19 cellular contexts compared by ENCODE assay signal in genomic region chr14:71383510-71383909, GRCh38.
"Had no signal": no experiment of that assay in that cellular context is flagged by ENCODE, and none has a peak within 500 bp of the region (broad histone marks: within the 10 kb centered on the region; RNA-seq: fewer than 3 reads in every experiment).

No MANE protein-coding gene starts in this region.

- H3K4me3 Mint-ChIP-seq: activated naive CD4-positive, alpha-beta T cell treated with anti-CD3 and anti-CD28 coated beads, Interleukin-2, amount 10 ng/mL, durations not matched to agents 7 days and 5 days; activated naive CD8-positive, alpha-beta T cell treated with anti-CD3 and anti-CD28 coated beads, Interleukin-2, amount 50 U/mL, for 24 hours; activated T-cell treated with anti-CD3 and anti-CD28 coated beads, Interleukin-2, amount 50 U/mL, for 4 hours; central memory CD8-positive, alpha-beta T cell; naive thymus-derived CD4-positive, alpha-beta T cell had no signal

- H3K27me3 ChIP-seq: gastroesophageal sphincter, heart left ventricle, left lung, sigmoid colon, thyroid gland had no signal

- H3K27ac Mint-ChIP-seq: activated naive CD4-positive, alpha-beta T cell treated with anti-CD3 and anti-CD28 coated beads, Interleukin-2, amount 10 ng/mL, durations not matched to agents 7 days and 5 days had no signal

- H3K4me3 ChIP-seq: coronary artery, gastroesophageal sphincter, heart left ventricle, left lung, mucosa of descending colon, sigmoid colon, thyroid gland had no signal

- H3K36me3 ChIP-seq: gastroesophageal sphincter, heart left ventricle, left lung, sigmoid colon, thyroid gland had no signal

- DNase-seq: activated CD4-positive, alpha-beta T cell treated with anti-CD3 and anti-CD28 coated beads, Interleukin-2, amount 50 U/mL, for 1 hour; activated CD8-positive, alpha-beta memory T cell treated with anti-CD3 and anti-CD28 coated beads, Interleukin-2, amount 50 U/mL, for 4 hours; activated effector memory CD4-positive, alpha-beta T cell treated with Interleukin-2 at 50 U/mL for 16 hours; activated naive CD4-positive, alpha-beta T cell treated with anti-CD3 and anti-CD28 coated beads, Interleukin-2, amount 10 ng/mL, durations not matched to agents 7 days and 5 days; activated naive CD8-positive, alpha-beta T cell treated with anti-CD3 and anti-CD28 coated beads, Interleukin-2, amount 50 U/mL, for 24 hours; activated T-cell treated with anti-CD3 and anti-CD28 coated beads, Interleukin-2, amount 50 U/mL, for 4 hours; aorta; heart left ventricle; left lung; mucosa of descending colon; naive thymus-derived CD4-positive, alpha-beta T cell; sigmoid colon; stimulated activated CD4-positive, alpha-beta T cell treated with anti-CD3 and anti-CD28 coated beads, Interleukin-4, amount 100 ng/mL, for 4 hours; stimulated activated naive CD4-positive, alpha-beta T cell; thyroid gland had no signal

- H3K4me1 ChIP-seq: left lung had no signal

- ATAC-seq: activated naive CD8-positive, alpha-beta T cell treated with anti-CD3 and anti-CD28 coated beads, Interleukin-2, amount 50 U/mL, for 24 hours; activated T-cell treated with anti-CD3 and anti-CD28 coated beads, Interleukin-2, amount 50 U/mL, for 4 hours; esophagus mucosa; gastroesophageal sphincter; heart left ventricle; naive thymus-derived CD4-positive, alpha-beta T cell had no signal

- H3K9me3 ChIP-seq: gastroesophageal sphincter, heart left ventricle, left lung, mucosa of descending colon, sigmoid colon, thyroid gland had no signal

- H3K27me3 Mint-ChIP-seq: activated naive CD4-positive, alpha-beta T cell treated with anti-CD3 and anti-CD28 coated beads, Interleukin-2, amount 10 ng/mL, durations not matched to agents 7 days and 5 days; activated naive CD8-positive, alpha-beta T cell treated with anti-CD3 and anti-CD28 coated beads, Interleukin-2, amount 50 U/mL, for 24 hours; central memory CD8-positive, alpha-beta T cell; naive thymus-derived CD4-positive, alpha-beta T cell had no signal

- H3K27ac ChIP-seq: coronary artery, gastroesophageal sphincter, heart left ventricle, left lung, sigmoid colon, thyroid gland had no signal

- H3K9me3 Mint-ChIP-seq: activated naive CD8-positive, alpha-beta T cell treated with anti-CD3 and anti-CD28 coated beads, Interleukin-2, amount 50 U/mL, for 24 hours; activated T-cell treated with anti-CD3 and anti-CD28 coated beads, Interleukin-2, amount 50 U/mL, for 4 hours; central memory CD8-positive, alpha-beta T cell had no signal
